Comparison of ENCODE assay signal across 1 cellular context in genomic region chr1:182288749-182289604, GRCh38.
TF ChIP-seq lines count a peak whose summit lies in the region.

No MANE protein-coding gene starts in this region.

TF ChIP-seq in HepG2, 621 proteins besides CTCF, POLR2A, EP300 and RAD21 (continued from another document and continues in another):
- TF ChIP-seq MLXIP (CRISPR knock-in tag; IDR thresholded peaks at IDR 0.05; ENCODE audit: borderline replicate concordance) (no peak), TIGD3 (CRISPR knock-in tag; IDR thresholded peaks at IDR 0.05; ENCODE audit: borderline replicate concordance) (no peak), ZNF589 (CRISPR knock-in tag; conservative IDR thresholded peaks at IDR 0.05) (no peak), ZNF451 (CRISPR knock-in tag; IDR thresholded peaks at IDR 0.05) (no peak), ZNF354B (CRISPR knock-in tag; IDR thresholded peaks at IDR 0.05) (no peak), ZNF510 (CRISPR knock-in tag; IDR thresholded peaks at IDR 0.05; ENCODE audit: low read depth) (no peak), SMARCE1 (IDR thresholded peaks at IDR 0.05; ENCODE audit: borderline replicate concordance) (no peak), KMT2A (CRISPR knock-in tag; IDR thresholded peaks at IDR 0.05) (no peak), ZBTB37 (CRISPR knock-in tag; IDR thresholded peaks at IDR 0.05) (no peak), ZNF652 (CRISPR knock-in tag; IDR thresholded peaks at IDR 0.05; ENCODE audit: borderline replicate concordance, low read depth) (peak; percentile 33; the same call in 1 of the 2 replicates), ONECUT2 (CRISPR knock-in tag; IDR thresholded peaks at IDR 0.05) (0 out of 2 replicates have a peak, but pooled peaks have one; percentile 35), SMAD3 (CRISPR knock-in tag; IDR thresholded peaks at IDR 0.05) (peak; percentile 80), TOE1 (CRISPR knock-in tag; IDR thresholded peaks at IDR 0.05) (no peak), ZNF530 (CRISPR knock-in tag; IDR thresholded peaks at IDR 0.05; ENCODE audit: low read depth) (no peak), EED (CRISPR knock-in tag; IDR thresholded peaks at IDR 0.05) (no peak), NR2F2 (IDR thresholded peaks at IDR 0.05; ENCODE audit: borderline replicate concordance, low read depth) (peak; percentile 86), ZNF562 (CRISPR knock-in tag; IDR thresholded peaks at IDR 0.05; ENCODE audit: borderline replicate concordance) (no peak), ZC3H4 (CRISPR knock-in tag; IDR thresholded peaks at IDR 0.05; ENCODE audit: borderline replicate concordance) (no peak), THAP7 (CRISPR knock-in tag; IDR thresholded peaks at IDR 0.05) (no peak), TCF12 (IDR thresholded peaks at IDR 0.05) (no peak), TCF12 (CRISPR knock-in tag; IDR thresholded peaks at IDR 0.05) (peak; percentile 77; the same call in 1 of the 2 replicates), ZNF318 (CRISPR knock-in tag; IDR thresholded peaks at IDR 0.05) (no peak), ZBTB10 (CRISPR knock-in tag; IDR thresholded peaks at IDR 0.05; ENCODE audit: borderline replicate concordance) (no peak), ZNF879 (CRISPR knock-in tag; IDR thresholded peaks at IDR 0.05) (no peak), ZNF75D (CRISPR knock-in tag; IDR thresholded peaks at IDR 0.05; ENCODE audit: borderline replicate concordance) (no peak), PHF5A (CRISPR knock-in tag; IDR thresholded peaks at IDR 0.05; ENCODE audit: low read depth, unreplicated experiment) (no peak), FOXA3 (CRISPR knock-in tag; IDR thresholded peaks at IDR 0.05) (peak; percentile 94), ATAD3A (CRISPR knock-in tag; IDR thresholded peaks at IDR 0.05) (no peak), PLSCR1 (CRISPR knock-in tag; IDR thresholded peaks at IDR 0.05; ENCODE audit: borderline replicate concordance) (no peak), TEAD2 (CRISPR knock-in tag; IDR thresholded peaks at IDR 0.05) (no peak), MZF1 (CRISPR knock-in tag; IDR thresholded peaks at IDR 0.05; ENCODE audit: borderline replicate concordance) (no peak), ATM (IDR thresholded peaks at IDR 0.05; ENCODE audit: borderline replicate concordance) (no peak), HNRNPK (IDR thresholded peaks at IDR 0.05; ENCODE audit: low read depth, low read length, poor library complexity, severe bottlenecking) (no peak), SYNCRIP (IDR thresholded peaks at IDR 0.05; ENCODE audit: insufficient read depth, low read depth, low read length) (no peak), MTF2 (CRISPR knock-in tag; IDR thresholded peaks at IDR 0.05; ENCODE audit: borderline replicate concordance) (no peak), ELF1 (CRISPR knock-in tag; IDR thresholded peaks at IDR 0.05) (no peak), ZNF253 (CRISPR knock-in tag; IDR thresholded peaks at IDR 0.05; ENCODE audit: borderline replicate concordance) (no peak), CEBPB (IDR thresholded peaks at IDR 0.05; ENCODE audit: borderline replicate concordance, low read depth, low read length) (peak; percentile 42; the same call in 1 of the 2 replicates), ZBTB38 (CRISPR knock-in tag; IDR thresholded peaks at IDR 0.05) (no peak), EHMT2 (IDR thresholded peaks at IDR 0.05; ENCODE audit: borderline replicate concordance, low read depth, low read length) (peak; percentile 93; the same call in 1 of the 2 replicates), DNMT1 (CRISPR knock-in tag; IDR thresholded peaks at IDR 0.05) (no peak), ZBTB44 (CRISPR knock-in tag; IDR thresholded peaks at IDR 0.05) (no peak), ZNF891 (CRISPR knock-in tag; IDR thresholded peaks at IDR 0.05) (no peak), ZSCAN22 (CRISPR knock-in tag; IDR thresholded peaks at IDR 0.05) (no peak)
